Comparison of ENCODE assay signal across 8 cellular contexts in the genomic region with DNA sequence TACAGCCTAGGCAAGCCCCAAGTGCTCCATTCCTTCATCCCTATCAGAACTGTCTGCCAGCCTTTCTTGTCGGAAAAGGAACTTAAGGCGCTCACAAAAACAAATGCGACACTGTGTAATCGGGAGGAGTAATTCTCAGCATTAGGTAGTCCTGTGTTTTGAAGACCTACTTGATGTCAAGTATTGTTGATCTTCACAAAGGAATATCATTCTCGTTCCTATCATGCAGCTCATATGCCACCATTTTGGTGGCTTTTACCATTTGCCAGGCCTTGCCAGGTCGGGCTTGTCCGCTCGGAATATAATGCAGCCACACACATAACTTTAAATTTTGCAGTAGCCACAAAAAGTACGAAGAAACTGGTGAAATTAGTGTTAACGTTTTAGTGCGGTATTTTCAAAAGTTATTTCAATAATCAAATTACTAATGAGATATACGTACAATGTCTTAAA. TPM values are rescaled to one million over a fixed set of nuclear protein-coding genes. Genes with fewer than 3 reads are reported as not detected.
A peak's percentile ranks its signal among the peaks of the same experiment; 100 is the strongest.
DNase-seq lines count a peak whose midpoint lies in the region; ATAC-seq, FAIRE-seq and TF ChIP-seq lines count a peak whose summit lies in the region.

No MANE protein-coding gene starts in this region.

- peaks cover 20% of the 10 kb centered on the region for H3K27me3 Mint-ChIP-seq in brain

- peak overlapping the region; percentile 95 for H3K9ac ChIP-seq in MM.1S (ENCODE audit: low read length)

- no peaks in the 10 kb centered on the region for H3K9me3 Mint-ChIP-seq in brain

- H3K4me3 ChIP-seq in MM.1S (ENCODE audit: low read length), result peak overlapping the region; percentile 80
- H3K4me3 ChIP-seq in lower lobe of right lung, result peak overlapping the region; percentile 94

- H3K4me3 Mint-ChIP-seq in brain, result peak overlapping the region; percentile 95 to 100 (median 98)

- H3K36me3 Mint-ChIP-seq in brain, result peaks cover 28% of the 10 kb centered on the region

- no peaks in the 10 kb centered on the region for H3K9me2 ChIP-seq in MM.1S (replicated peaks; ENCODE audit: insufficient read depth, low read length)

- H3K36me3 ChIP-seq in MM.1S (replicated peaks; ENCODE audit: insufficient read depth, low read length), result no peaks in the 10 kb centered on the region
- peaks cover 5% of the 10 kb centered on the region for H3K36me3 ChIP-seq in lower lobe of right lung

- no peaks in the 10 kb centered on the region for H3K4me1 ChIP-seq in MM.1S (ENCODE audit: low read length)
- H3K4me1 ChIP-seq in lower lobe of right lung, result peaks cover 28% of the 10 kb centered on the region

- peak overlapping the region; percentile 75 for H3K4me2 ChIP-seq in MM.1S (ENCODE audit: low read depth, low read length)

- peak overlapping the region; percentile 77 for H2AFZ ChIP-seq in MM.1S (ENCODE audit: low read length)

- intact Hi-C loops in lower lobe of right lung (cut with DNase I), result no loop called here
- intact Hi-C loops in posterior cingulate gyrus (cut with DNase I), result no loop called here

- peaks cover 34% of the 10 kb centered on the region for H3K79me2 ChIP-seq in MM.1S (ENCODE audit: low read length)

- peak overlapping the region; percentile 100 for H3K27ac Mint-ChIP-seq in brain

- no peak for FAIRE-seq in urothelium cell line (lab: Jason Lieb, UNC)

- no peaks in the 10 kb centered on the region for H3F3A ChIP-seq in MM.1S (ENCODE audit: insufficient read depth, low read length)

- H3K27me3 ChIP-seq in MM.1S (replicated peaks; ENCODE audit: insufficient read depth, low read length) (no peaks in the 10 kb centered on the region), lower lobe of right lung (ENCODE audit: low read depth) (no peaks in the 10 kb centered on the region)

- DNase-seq in NCI-H2029 treated with DMSO at 0.1 percent for 48 hours (lab: John Stamatoyannopoulos, UW) (peak; percentile 12), NCI-H2029 (lab: John Stamatoyannopoulos, UW) (no peak), MM.1S (no peak), lower lobe of right lung (no peak), urothelium cell line (ENCODE audit: low spot score) (peak; percentile 3), posterior cingulate gyrus (no peak)

- H3K9me3 ChIP-seq in MM.1S (replicated peaks; ENCODE audit: insufficient read depth, low read length) (no peaks in the 10 kb centered on the region), lower lobe of right lung (no peaks in the 10 kb centered on the region)

- peaks cover 27% of the 10 kb centered on the region for H3K4me1 Mint-ChIP-seq in brain

- H4K20me1 ChIP-seq in MM.1S (ENCODE audit: insufficient read depth, low read length), result peaks cover 3% of the 10 kb centered on the region

- peak overlapping the region; percentile 97 for H3K27ac ChIP-seq in MM.1S (ENCODE audit: low read length)
- H3K27ac ChIP-seq in lower lobe of right lung, result peak overlapping the region; percentile 100

- no peak for TF ChIP-seq CTCF in MM.1S (IDR thresholded peaks at IDR 0.05; ENCODE audit: low read length)
- TF ChIP-seq CTCF in brain (conservative IDR thresholded peaks at IDR 0.05), result no peak
- no peak for TF ChIP-seq CTCF in lower lobe of right lung (IDR thresholded peaks at IDR 0.05)

- ATAC-seq in lower lobe of right lung, result no peak
- no peak for ATAC-seq in GM18517 (IDR thresholded peaks at IDR 0.05; ENCODE audit: unreplicated experiment)

RNA-seq across cellular contexts. Expression of a gene that starts 0.9 kb away (rescaled TPM):
- polyA plus RNA-seq in brain (ENCODE audit: insufficient read depth, low read depth, low replicate concordance), result 43.4 TPM
- total RNA-seq in lower lobe of right lung, result 85.4 TPM

Comparison
In these comparisons a context has a peak if more than half of its experiments do, and no peak if none do; other contexts are left out.
1. DNase-seq: peak in NCI-H2029 treated with DMSO at 0.1 percent for 48 hours (single experiment) and urothelium cell line (single experiment); none in NCI-H2029 (single experiment), MM.1S (single experiment), lower lobe of right lung (single experiment) and posterior cingulate gyrus (0 of 10).